In the genomic region with DNA sequence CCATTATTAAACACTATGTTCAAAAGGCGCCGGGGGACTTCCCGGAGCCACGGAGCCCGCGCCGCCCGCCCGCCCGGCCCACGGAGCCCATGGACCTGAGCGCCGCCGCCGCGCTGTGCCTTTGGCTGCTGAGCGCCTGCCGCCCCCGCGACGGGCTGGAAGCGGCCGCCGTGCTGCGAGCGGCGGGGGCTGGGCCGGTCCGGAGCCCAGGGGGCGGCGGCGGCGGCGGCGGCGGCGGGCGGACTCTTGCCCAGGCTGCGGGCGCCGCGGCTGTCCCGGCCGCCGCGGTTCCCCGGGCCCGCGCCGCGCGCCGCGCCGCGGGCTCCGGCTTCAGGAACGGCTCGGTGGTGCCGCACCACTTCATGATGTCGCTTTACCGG, we compare ENCODE assay signal across 9 cellular contexts. TPM values are rescaled to one million over a fixed set of nuclear protein-coding genes. Genes with fewer than 3 reads are reported as not detected.
DNase-seq lines count a peak whose midpoint lies in the region; ATAC-seq and TF ChIP-seq lines count a peak whose summit lies in the region.
"Had no signal": no experiment of that assay in that cellular context is flagged by ENCODE, and none has a peak within 500 bp of the region (broad histone marks: within the 10 kb centered on the region; RNA-seq: fewer than 3 reads in every experiment).

No MANE protein-coding gene starts in this region.

- peak overlapping the region; percentile 65 for H3K4me2 ChIP-seq in Karpas-422 (ENCODE audit: low read depth, low read length, poor library complexity, severe bottlenecking)

- ATAC-seq in gastroesophageal sphincter (peak; percentile 34), GM18873 (IDR thresholded peaks at IDR 0.05; ENCODE audit: low FRiP score, unreplicated experiment) (no peak)

- in situ Hi-C loops in GM13977 (cut with MboI; ENCODE audit: low pct_unique_long_range_greater_than_20kb, low sequenced_read_pairs, unreplicated experiment): loop anchor here (10.0 kb wide), 1 partner anchor 298 kb away; no protein-coding TSS in a partner anchor

- TF ChIP-seq EP300 in gastroesophageal sphincter (IDR thresholded peaks at IDR 0.05): no peak

- no CpG with 5 or more reads among the region's 62 CpGs for WGBS in gastroesophageal sphincter (ENCODE audit: low coverage in 1 of 2), 2 donors

- DNase-seq in GM13977 (ENCODE audit: low spot score): peak; percentile 68
- no peak for DNase-seq in Karpas-422
- DNase-seq in skeletal muscle cell (ENCODE audit: low read depth): no peak
- DNase-seq in RWPE1 (ENCODE audit: low spot score): no peak
- DNase-seq in putamen (ENCODE audit: low spot score): no peak
- no peak for DNase-seq in activated T-cell treated with anti-CD3 and anti-CD28 coated beads, Interleukin-2, amount 50 U/mL, for 1 hour
- DNase-seq: activated CD8-positive, alpha-beta memory T cell treated with anti-CD3 and anti-CD28 coated beads, Interleukin-2, amount 50 U/mL, for 4 hours had no signal

- H3K79me2 ChIP-seq in Karpas-422 (ENCODE audit: low read length): no peaks in the 10 kb centered on the region

- H3K27ac ChIP-seq in Karpas-422 (ENCODE audit: low read length): no peak overlapping the region
- H3K27ac ChIP-seq in gastroesophageal sphincter: peak overlapping the region; percentile 40 to 85 (median 72)
- H3K27ac ChIP-seq in RWPE1: no peak overlapping the region

- H3K36me3 ChIP-seq in Karpas-422 (ENCODE audit: insufficient read depth, low read length) (no peaks in the 10 kb centered on the region), gastroesophageal sphincter (no peaks in the 10 kb centered on the region)

- no peak overlapping the region for H2AFZ ChIP-seq in Karpas-422 (ENCODE audit: low read length)

- H3K27me3 ChIP-seq in Karpas-422 (ENCODE audit: low read length) (no peaks in the 10 kb centered on the region), gastroesophageal sphincter (peaks cover 97% of the 10 kb centered on the region)

- no peak for TF ChIP-seq CTCF in GM13977 (IDR thresholded peaks at IDR 0.05; ENCODE audit: extremely low read depth, insufficient read depth, missing control alignments)
- peak in 1 of 4 experiments; percentile 6 for TF ChIP-seq CTCF in gastroesophageal sphincter (IDR thresholded peaks at IDR 0.05)
- TF ChIP-seq CTCF in RWPE1 (conservative IDR thresholded peaks at IDR 0.05; ENCODE audit: low read depth): no peak

- no peak for TF ChIP-seq POLR2A in gastroesophageal sphincter (IDR thresholded peaks at IDR 0.05)

- H3K4me1 ChIP-seq in Karpas-422 (ENCODE audit: low read length): peaks cover 7% of the 10 kb centered on the region
- peaks cover 0 to 71% (median 23%) of the 10 kb centered on the region in 3 donors for H3K4me1 ChIP-seq in gastroesophageal sphincter

- CTCF ChIA-PET in RWPE1 (lab: Yijun Ruan, JAX): interaction anchor here (0.6 kb wide), 1 partner anchor 334 kb away, joined by 3 read pairs; no protein-coding TSS in a partner anchor

- peak overlapping the region; percentile 25; the same call in 1 of the 2 replicates for H3K4me3 ChIP-seq in Karpas-422 (ENCODE audit: low read length)
- peak overlapping the region; percentile 51 to 60 for H3K4me3 ChIP-seq in gastroesophageal sphincter
- H3K4me3 ChIP-seq in skeletal muscle cell (ENCODE audit: low read depth, low read length): peak overlapping the region; percentile 42

- POLR2A ChIA-PET in RWPE1 (lab: Yijun Ruan, JAX; ENCODE audit: low non-redundant PET): no interaction called here

- no peaks in the 10 kb centered on the region for H3K9me2 ChIP-seq in Karpas-422 (replicated peaks; ENCODE audit: insufficient read depth, low read length)

- H3K9me3 ChIP-seq in Karpas-422 (ENCODE audit: low read length) (no peaks in the 10 kb centered on the region), gastroesophageal sphincter (no peaks in the 10 kb centered on the region)

- no peaks in the 10 kb centered on the region for H4K20me1 ChIP-seq in Karpas-422 (ENCODE audit: insufficient read depth, low read depth, low read length)

- no peak overlapping the region for H3K9ac ChIP-seq in Karpas-422 (ENCODE audit: low read length)

RNA-seq across cellular contexts. Expression of a gene that starts 0.2 kb away (rescaled TPM):
- under 0.01 and 0.29 TPM in 2 replicates for total RNA-seq in Karpas-422 (2014; rRNA removed; shearing (Covaris generic); ENCODE audit: low replicate concordance)
- total RNA-seq in gastroesophageal sphincter: 10 to 100 TPM in 3 of 4 donors, 1 to 10 TPM in 1; 1.2 to 19.9 (median 15.3) TPM

RNA-seq across cellular contexts. Expression of a gene that starts 16.2 kb away (rescaled TPM):
- 10.6 and 12.8 TPM in 2 replicates for total RNA-seq in Karpas-422 (2014; rRNA removed; shearing (Covaris generic); ENCODE audit: low replicate concordance)
- 10 to 100 TPM; 42.8 to 89.1 (median 61.4) TPM for total RNA-seq in gastroesophageal sphincter

Comparison
In these comparisons a context has a peak if more than half of its experiments do, and no peak if none do; other contexts are left out.
1. H3K27ac ChIP-seq: peak in gastroesophageal sphincter (4 of 4); none in Karpas-422 (single experiment) and RWPE1 (single experiment).
2. Peak in every context shown above with its lines, with median percentiles within 50 percentile points of each other: H3K4me3 ChIP-seq.